In the genomic region with DNA sequence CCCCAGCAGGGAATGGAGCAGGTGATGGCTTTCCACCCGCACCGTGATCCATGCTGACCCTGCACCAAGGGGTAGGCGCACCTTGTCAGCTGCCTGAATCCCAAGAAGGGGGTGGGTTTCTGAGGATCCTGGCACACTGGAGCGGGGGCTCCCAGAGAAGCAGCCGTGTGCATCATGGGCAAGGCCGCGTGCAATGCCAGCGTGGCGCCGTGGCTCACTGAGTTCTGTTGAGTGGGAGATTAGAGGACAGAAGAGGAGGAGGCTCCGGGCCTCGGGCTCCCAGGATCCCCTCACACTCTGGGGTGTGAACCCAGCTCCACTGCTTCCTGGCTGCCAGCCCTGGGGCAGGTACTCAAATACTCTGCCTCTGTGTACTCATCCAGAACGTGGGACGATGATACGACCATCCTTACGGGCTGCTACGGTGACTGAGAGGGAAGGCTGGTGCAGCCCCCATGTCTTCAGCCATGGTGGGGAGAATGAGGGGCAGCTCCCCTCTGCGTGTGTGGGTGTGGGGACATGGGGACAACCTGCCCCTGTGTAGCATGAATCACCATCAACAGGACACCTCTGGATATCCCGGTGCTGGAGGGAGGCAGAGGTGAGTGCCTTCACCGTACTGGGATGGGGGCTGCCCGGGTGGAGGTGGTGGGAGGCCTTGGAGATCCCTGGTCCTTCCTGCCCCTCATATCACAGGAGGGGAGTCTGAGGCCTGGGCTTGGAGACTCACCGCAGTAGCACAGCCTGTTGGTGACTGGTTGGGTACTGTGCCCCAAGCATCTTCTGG, we compare ENCODE assay signal across 17 cellular contexts. TPM values are rescaled to one million over a fixed set of nuclear protein-coding genes. Genes with fewer than 3 reads are reported as not detected.
DNase-seq lines count a peak whose midpoint lies in the region; ATAC-seq and TF ChIP-seq lines count a peak whose summit lies in the region.
"Had no signal": no experiment of that assay in that cellular context is flagged by ENCODE, and none has a peak within 500 bp of the region (broad histone marks: within the 10 kb centered on the region; RNA-seq: fewer than 3 reads in every experiment).

No MANE protein-coding gene starts in this region.

- no peak overlapping the region for H2AK5ac ChIP-seq in H9 (ENCODE audit: insufficient read length, low read length)

- H3K27ac Mint-ChIP-seq in H9: no peak overlapping the region

- no peaks in the 10 kb centered on the region for H3K4me1 ChIP-seq in H9 (ENCODE audit: insufficient read depth, low read length)

- no peaks in the 10 kb centered on the region for H3K79me1 ChIP-seq in H9 (ENCODE audit: insufficient read depth, low read depth, low read length, poor library complexity, severe bottlenecking)

- no peaks in the 10 kb centered on the region for H3K9me3 Mint-ChIP-seq in H9
- H3K9me3 Mint-ChIP-seq: CD4-positive, CD25-positive, alpha-beta regulatory T cell had no signal

- H3K79me2 ChIP-seq in H9 (ENCODE audit: insufficient read depth, low read length): no peaks in the 10 kb centered on the region

- peak; percentile 17 for DNase-seq in H9
- peak; percentile 55 for DNase-seq in coronary artery (ENCODE audit: low spot score)
- DNase-seq in mucosa of gallbladder (ENCODE audit: low spot score): peak; percentile 3
- no peak for DNase-seq in stimulated activated naive CD8-positive, alpha-beta T cell treated with anti-CD3 and anti-CD28 coated beads, Interleukin-15, Interleukin-2, amounts not matched to agents 100 U/mL and 50 U/mL, for 24 hours
- DNase-seq in kidney tubule cell (ENCODE audit: low spot score): no peak
- DNase-seq: ACHN; CD4-positive, CD25-positive, alpha-beta regulatory T cell; KBM-7; NCI-H1092; NCI-H226; NCI-H526; OCI-M1 had no signal

- no peak overlapping the region for H3K4me3 ChIP-seq in coronary artery
- H3K4me3 ChIP-seq: GM12878 had no signal

- no peak overlapping the region for H2BK5ac ChIP-seq in H9 (ENCODE audit: insufficient read length, low read length)

- H3K27me3 Mint-ChIP-seq in H9 (ENCODE audit: low read depth): peaks cover 6% of the 10 kb centered on the region
- H3K27me3 Mint-ChIP-seq: CD4-positive, CD25-positive, alpha-beta regulatory T cell had no signal

- H4K8ac ChIP-seq in H9 (replicated peaks; ENCODE audit: insufficient read length, low read depth, low read length): no peak overlapping the region

- no peak overlapping the region for H3K18ac ChIP-seq in H9 (ENCODE audit: insufficient read length, low read depth, low read length)

- peaks cover 0 to 10% of the 10 kb centered on the region in 2 experiments; a peak in 2 of 4 replicates for H3K4me1 Mint-ChIP-seq in H9
- H3K4me1 Mint-ChIP-seq: CD4-positive, CD25-positive, alpha-beta regulatory T cell had no signal

- H3K27ac ChIP-seq in H9 (ENCODE audit: insufficient read length, low read depth, low read length): no peak overlapping the region
- H3K27ac ChIP-seq in coronary artery: no peak overlapping the region

- no peak overlapping the region for H3K23ac ChIP-seq in H9 (ENCODE audit: insufficient read length, low read depth, low read length)

- no peak for TF ChIP-seq CTCF in H9 (conservative IDR thresholded peaks at IDR 0.05)
- no peak for TF ChIP-seq CTCF in coronary artery (IDR thresholded peaks at IDR 0.05)

- WGBS in H9 (ENCODE audit: extremely low coverage, insufficient read length, low lambda C conversion rate): no CpG with 5 or more reads among the region's 22 CpGs

- H2BK12ac ChIP-seq in H9 (ENCODE audit: insufficient read length, low read depth, low read length): no peak overlapping the region

- no peak overlapping the region for H3K56ac ChIP-seq in H9 (ENCODE audit: insufficient read length, low read depth, low read length)

- H3K9ac ChIP-seq in H9 (ENCODE audit: extremely low read depth, insufficient read length, low read length): no peak overlapping the region

- no peak overlapping the region for H4K91ac ChIP-seq in H9 (ENCODE audit: insufficient read length, low read depth, low read length)

- no peak overlapping the region for H2AFZ ChIP-seq in H9 (ENCODE audit: low read length)

- no peak overlapping the region; a peak in 1 of 5 replicates for H3K4me3 Mint-ChIP-seq in H9
- H3K4me3 Mint-ChIP-seq: CD4-positive, CD25-positive, alpha-beta regulatory T cell had no signal

- no peaks in the 10 kb centered on the region for H3K27me3 ChIP-seq in H9 (ENCODE audit: insufficient read depth, low read length)

- no peak overlapping the region for H3K4me2 ChIP-seq in H9 (ENCODE audit: insufficient read depth, insufficient read length, low read length)

- no peak overlapping the region for H2BK20ac ChIP-seq in H9 (ENCODE audit: low read depth, low read length, poor library complexity, severe bottlenecking)

- no peaks in the 10 kb centered on the region for H3K9me3 ChIP-seq in H9 (ENCODE audit: control insufficient read depth, low read depth, low read length)

- no peak overlapping the region for H2BK120ac ChIP-seq in H9 (ENCODE audit: low read depth, low read length, poor library complexity, severe bottlenecking)

- no peak overlapping the region for H2BK15ac ChIP-seq in H9 (ENCODE audit: low read depth, low read length)

- no peak overlapping the region for H3T11ph ChIP-seq in H9 (ENCODE audit: low read length)

- ATAC-seq in stimulated activated naive CD8-positive, alpha-beta T cell treated with anti-CD3 and anti-CD28 coated beads, Interleukin-15, Interleukin-2, amounts not matched to agents 100 U/mL and 50 U/mL, for 24 hours: peak; percentile 10
- ATAC-seq in HG02973 (IDR thresholded peaks at IDR 0.05; ENCODE audit: unreplicated experiment) (no peak), GM18517 (IDR thresholded peaks at IDR 0.05; ENCODE audit: unreplicated experiment) (no peak)
- ATAC-seq: GM12878, HCT116 had no signal

- H3K36me3 Mint-ChIP-seq in H9 (ENCODE audit: insufficient read depth in 1 of 3, low read depth in 3 of 3): no peaks in the 10 kb centered on the region; a peak in 2 of 7 replicates
- H3K36me3 Mint-ChIP-seq: CD4-positive, CD25-positive, alpha-beta regulatory T cell had no signal

- no peaks in the 10 kb centered on the region for H4K20me1 ChIP-seq in H9 (ENCODE audit: control insufficient read depth, insufficient read depth, insufficient read length)

- no peak overlapping the region for H3K4ac ChIP-seq in H9 (ENCODE audit: low read depth, low read length)

- H3K14ac ChIP-seq in H9 (ENCODE audit: insufficient read depth, low read length): no peak overlapping the region; the same call in 1 of the 2 replicates

- H3K23me2 ChIP-seq in H9 (ENCODE audit: insufficient read length, low read depth, low read length, poor library complexity, severe bottlenecking): no peaks in the 10 kb centered on the region

- no peak overlapping the region for H4K5ac ChIP-seq in H9 (ENCODE audit: insufficient read length, low read depth, low read length)

RNA-seq across cellular contexts. Expression of a gene that starts 52.6 kb away (rescaled TPM):
- 36.4 and 37.3 TPM in 2 replicates for total RNA-seq in H9 (2021)
- total RNA-seq in mucosa of gallbladder: 6.3 TPM
- total RNA-seq: CD4-positive, CD25-positive, alpha-beta regulatory T cell; G401; GM12878 had no signal

Comparison
In these comparisons a context has a peak if more than half of its experiments do, and no peak if none do; other contexts are left out.
1. DNase-seq: peak in H9 (single experiment), coronary artery (single experiment) and mucosa of gallbladder (single experiment); none in stimulated activated naive CD8-positive, alpha-beta T cell treated with anti-CD3 and anti-CD28 coated beads, Interleukin-15, Interleukin-2, amounts not matched to agents 100 U/mL and 50 U/mL, for 24 hours (single experiment) and kidney tubule cell (single experiment).